In genomic region chr4:145557720-145558119, GRCh38 we compare ENCODE assay signal across 8 cellular contexts.
DNase-seq lines count a peak whose midpoint lies in the region; ATAC-seq and TF ChIP-seq lines count a peak whose summit lies in the region.

No MANE protein-coding gene starts in this region.

- H3K18ac ChIP-seq in mesendoderm (ENCODE audit: low read length): no peak overlapping the region

- no TSS peak for BruUV-seq in A673 (replicated peaks; lab: Mats Ljungman, UMichigan)

- H3K27me3 Mint-ChIP-seq in activated CD4-positive, alpha-beta T cell treated with anti-CD3 and anti-CD28 coated beads, Interleukin-2, amount 10 ng/mL, durations not matched to agents 7 days and 5 days: peaks cover under 1% of the 10 kb centered on the region

- no peak overlapping the region for H3K9ac ChIP-seq in mesendoderm (ENCODE audit: low read length)

- H2BK120ac ChIP-seq in mesendoderm (ENCODE audit: low read depth, low read length): no peak overlapping the region

- H3K4me3 Mint-ChIP-seq in activated CD4-positive, alpha-beta T cell treated with anti-CD3 and anti-CD28 coated beads, Interleukin-2, amount 10 ng/mL, durations not matched to agents 7 days and 5 days: no peak overlapping the region

- H3K4me3 ChIP-seq in A673 (ENCODE audit: low read depth, low read length, poor library complexity, severe bottlenecking): no peak overlapping the region
- H3K4me3 ChIP-seq in mesendoderm (ENCODE audit: low read length): no peak overlapping the region

- no peaks in the 10 kb centered on the region for H3K9me3 ChIP-seq in A673 (ENCODE audit: low read depth, low read length, poor library complexity, severe bottlenecking)

- H3K4me1 Mint-ChIP-seq in activated CD4-positive, alpha-beta T cell treated with anti-CD3 and anti-CD28 coated beads, Interleukin-2, amount 10 ng/mL, durations not matched to agents 7 days and 5 days: peaks cover 1% of the 10 kb centered on the region

- H2AK5ac ChIP-seq in mesendoderm (ENCODE audit: low read length): no peak overlapping the region

- H3K4ac ChIP-seq in mesendoderm (ENCODE audit: low read depth, low read length): no peak overlapping the region

- WGBS in mesendoderm (ENCODE audit: extremely low coverage, insufficient coverage, low lambda C conversion rate): no CpG with 5 or more reads among the region's 3 CpGs

- H3K23ac ChIP-seq in mesendoderm (ENCODE audit: low read length): no peak overlapping the region

- H3K79me1 ChIP-seq in mesendoderm (ENCODE audit: low read length): no peaks in the 10 kb centered on the region

- H3K9me3 Mint-ChIP-seq in activated CD4-positive, alpha-beta T cell treated with anti-CD3 and anti-CD28 coated beads, Interleukin-2, amount 10 ng/mL, durations not matched to agents 7 days and 5 days: no peaks in the 10 kb centered on the region

- H3K79me2 ChIP-seq in mesendoderm (ENCODE audit: control insufficient read depth, insufficient read depth, low read length): no peaks in the 10 kb centered on the region

- H3K27ac Mint-ChIP-seq in activated CD4-positive, alpha-beta T cell treated with anti-CD3 and anti-CD28 coated beads, Interleukin-2, amount 10 ng/mL, durations not matched to agents 7 days and 5 days: no peak overlapping the region

- H2BK15ac ChIP-seq in mesendoderm (replicated peaks; ENCODE audit: low read depth): no peak overlapping the region

- intact Hi-C loops in A673 (cut with micrococcal nuclease; ENCODE audit: unreplicated experiment): loop anchor here (2.0 kb wide), 1 partner anchor 323 kb away; no protein-coding TSS in a partner anchor

- H3K56ac ChIP-seq in mesendoderm (ENCODE audit: low read length): no peak overlapping the region

- H3K36me3 ChIP-seq in A673 (ENCODE audit: insufficient read depth, low read length, poor library complexity, severe bottlenecking) (peaks cover 6% of the 10 kb centered on the region), mesendoderm (ENCODE audit: control insufficient read depth, insufficient read depth, low read length) (peaks cover 2% of the 10 kb centered on the region)

- no peak overlapping the region for H4K5ac ChIP-seq in mesendoderm (ENCODE audit: low read length)

- no peaks in the 10 kb centered on the region for H3K27me3 ChIP-seq in A673 (replicated peaks; ENCODE audit: insufficient read depth, low read depth, low read length, poor library complexity)
- no peaks in the 10 kb centered on the region for H3K27me3 ChIP-seq in mesendoderm (ENCODE audit: insufficient read depth, low read length, poor library complexity)

- H2BK5ac ChIP-seq in mesendoderm (ENCODE audit: low read length): no peak overlapping the region

- no peaks in the 10 kb centered on the region for H3K4me1 ChIP-seq in A673 (ENCODE audit: insufficient read depth, low read length, poor library complexity, severe bottlenecking)
- no peaks in the 10 kb centered on the region for H3K4me1 ChIP-seq in mesendoderm (ENCODE audit: control insufficient read depth, low read depth, low read length)

- CTCF ChIA-PET in A673 (lab: Charles Lee): interaction anchor here (1.1 kb wide), 1 partner anchor 324 kb away, joined by 11 read pairs; no protein-coding TSS in a partner anchor
- CTCF ChIA-PET in activated CD4-positive, alpha-beta T cell treated with anti-CD3 and anti-CD28 coated beads, Interleukin-2, amount 10 ng/mL, durations not matched to agents 7 days and 5 days (lab: Charles Lee): no interaction called here

- POLR2A ChIA-PET in A673 (lab: Charles Lee; ENCODE audit: low non-redundant PET): no interaction called here
- POLR2A ChIA-PET in activated CD4-positive, alpha-beta T cell treated with anti-CD3 and anti-CD28 coated beads, Interleukin-2, amount 10 ng/mL, durations not matched to agents 7 days and 5 days (lab: Charles Lee): no interaction called here

- H3K27ac ChIP-seq in A673 (ENCODE audit: low read depth, low read length, poor library complexity, severe bottlenecking) (no peak overlapping the region), mesendoderm (ENCODE audit: low read depth, low read length) (no peak overlapping the region)

- peak; percentile 85 for ATAC-seq in GM18498 (IDR thresholded peaks at IDR 0.05; ENCODE audit: unreplicated experiment)
- ATAC-seq in HG02943 (IDR thresholded peaks at IDR 0.05; ENCODE audit: low read depth, unreplicated experiment): peak; percentile 77
- ATAC-seq in stimulated activated naive CD8-positive, alpha-beta T cell treated with anti-CD3 and anti-CD28 coated beads, Interleukin-15, Interleukin-2, amounts not matched to agents 100 U/mL and 50 U/mL, for 24 hours: peak; percentile 81

- TF ChIP-seq CTCF in A673 (conservative IDR thresholded peaks at IDR 0.05; ENCODE audit: low read depth, low read length): peak; percentile 93

- DNase-seq in A673 (ENCODE audit: low spot score) (peak; percentile 81), NCI-H2227 (lab: John Stamatoyannopoulos, UW; ENCODE audit: unreplicated experiment) (peak; percentile 39), mesendoderm (peak; percentile 78)
- peak; percentile 67 for DNase-seq in activated CD4-positive, alpha-beta T cell treated with anti-CD3 and anti-CD28 coated beads, Interleukin-2, amount 10 ng/mL, durations not matched to agents 7 days and 5 days
- peak; percentile 11 for DNase-seq in effector CD8-positive, alpha-beta T cell (lab: John Stamatoyannopoulos, UW)
- DNase-seq in stimulated activated naive CD8-positive, alpha-beta T cell treated with anti-CD3 and anti-CD28 coated beads, Interleukin-15, Interleukin-2, amounts not matched to agents 100 U/mL and 50 U/mL, for 24 hours: peak; percentile 53

- peaks cover 2% of the 10 kb centered on the region for H3K36me3 Mint-ChIP-seq in activated CD4-positive, alpha-beta T cell treated with anti-CD3 and anti-CD28 coated beads, Interleukin-2, amount 10 ng/mL, durations not matched to agents 7 days and 5 days (ENCODE audit: low read depth)

- H4K8ac ChIP-seq in mesendoderm (ENCODE audit: low read depth, low read length): no peak overlapping the region

- H3K4me2 ChIP-seq in mesendoderm (ENCODE audit: low read length): no peak overlapping the region

Comparison
In these comparisons a context has a peak if more than half of its experiments do, and no peak if none do; other contexts are left out.
1. DNase-seq: peak in every context shown above with its lines; median percentile 81 in A673; 78 in mesendoderm; 67 in activated CD4-positive, alpha-beta T cell treated with anti-CD3 and anti-CD28 coated beads, Interleukin-2, amount 10 ng/mL, durations not matched to agents 7 days and 5 days; 53 in stimulated activated naive CD8-positive, alpha-beta T cell treated with anti-CD3 and anti-CD28 coated beads, Interleukin-15, Interleukin-2, amounts not matched to agents 100 U/mL and 50 U/mL, for 24 hours; 39 in NCI-H2227; 11 in effector CD8-positive, alpha-beta T cell.